8 cellular contexts compared by ENCODE assay signal in genomic region chr12:89494411-89495231, GRCh38. TPM values are rescaled to one million over a fixed set of nuclear protein-coding genes. Genes with fewer than 3 reads are reported as not detected.
DNase-seq lines count a peak whose midpoint lies in the region; ATAC-seq and TF ChIP-seq lines count a peak whose summit lies in the region.

No MANE protein-coding gene starts in this region.

- TF ChIP-seq CTCF in omental fat pad (IDR thresholded peaks at IDR 0.05), result no peak

- ATAC-seq in GM18868 (IDR thresholded peaks at IDR 0.05; ENCODE audit: unreplicated experiment) (peak; percentile 52), HG02938 (IDR thresholded peaks at IDR 0.05; ENCODE audit: unreplicated experiment) (peak; percentile 63), HG03097 (IDR thresholded peaks at IDR 0.05; ENCODE audit: low FRiP score, unreplicated experiment) (no peak), omental fat pad (ENCODE audit: low FRiP score) (no peak)

- DNase-seq in activated T-helper 9 cell treated with anti-CD3 and anti-CD28 coated beads, Interleukin-2, amount 50 U/mL, for 16 hours (ENCODE audit: low read depth), result peak; percentile 9
- peak; percentile 11 for DNase-seq in stimulated activated CD4-positive, alpha-beta T cell treated with anti-CD3 and anti-CD28 coated beads, Interleukin-2, amount 100 ng/mL, for 4 hours (ENCODE audit: low read depth)
- DNase-seq in omental fat pad (ENCODE audit: low spot score) (no peak), NCI-H1694 (lab: John Stamatoyannopoulos, UW) (no peak), NCI-H748 treated with DMSO at 0.1 percent for 48 hours (lab: John Stamatoyannopoulos, UW) (no peak)

RNA-seq across cellular contexts. Expression of gene GALNT4, which starts 30.0 kb away (rescaled TPM):
- 10 to 100 TPM in 2 of 4 donors, 1 to 10 TPM in 2; 7.5 to 16.6 (median 9.8) TPM for total RNA-seq in omental fat pad

RNA-seq across cellular contexts. Expression of gene POC1B, which starts 31.2 kb away (rescaled TPM):
- total RNA-seq in omental fat pad, result 10 to 100 TPM; 17.9 to 34.8 (median 23.6) TPM

Comparison
In these comparisons a context has a peak if more than half of its experiments do, and no peak if none do; other contexts are left out.
1. ATAC-seq: peak in GM18868 (single experiment) and HG02938 (single experiment); none in HG03097 (single experiment) and omental fat pad (single experiment).
2. DNase-seq: peak in activated T-helper 9 cell treated with anti-CD3 and anti-CD28 coated beads, Interleukin-2, amount 50 U/mL, for 16 hours (single experiment) and stimulated activated CD4-positive, alpha-beta T cell treated with anti-CD3 and anti-CD28 coated beads, Interleukin-2, amount 100 ng/mL, for 4 hours (single experiment); none in omental fat pad (single experiment), NCI-H1694 (single experiment) and NCI-H748 treated with DMSO at 0.1 percent for 48 hours (single experiment).